Comparison of ENCODE assay signal across 11 cellular contexts in the genomic region with DNA sequence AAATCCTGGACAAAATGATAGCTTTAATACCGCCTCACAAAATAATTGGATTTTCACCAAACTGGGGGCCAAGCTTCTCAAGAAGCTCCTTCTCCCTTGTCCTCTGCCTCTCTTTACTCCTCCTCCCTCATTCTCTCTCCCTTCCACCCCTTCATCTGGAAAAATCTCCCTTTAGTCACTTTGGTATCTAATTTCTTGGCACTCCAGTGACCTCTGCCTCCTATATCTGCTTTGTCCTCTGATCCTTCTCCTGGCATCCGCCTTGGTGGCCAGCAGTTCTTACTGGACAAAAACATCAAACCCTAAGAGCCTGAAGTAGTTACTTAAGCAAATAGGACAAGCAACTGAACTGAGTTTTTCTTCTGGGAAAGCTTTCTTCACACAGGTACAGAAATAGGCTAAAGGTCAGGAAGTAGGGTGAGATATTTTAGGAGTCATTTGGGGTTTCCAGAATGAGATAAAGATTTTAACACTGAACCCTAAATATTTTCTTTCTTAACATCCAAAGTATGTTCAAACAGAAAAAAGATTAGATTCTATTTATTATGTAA.
DNase-seq lines count a peak whose midpoint lies in the region; ATAC-seq and TF ChIP-seq lines count a peak whose summit lies in the region.
"Had no signal": no experiment of that assay in that cellular context is flagged by ENCODE, and none has a peak within 500 bp of the region (broad histone marks: within the 10 kb centered on the region; RNA-seq: fewer than 3 reads in every experiment).

No MANE protein-coding gene starts in this region.

- H3K9me3 ChIP-seq in BLaER1 treated with 17β-estradiol and CSF1 and Interleukin-3, amounts not matched to agents 10 nM and 100 nM (replicated peaks in 1 of 11) = no peaks in the 10 kb centered on the region

- peak overlapping the region in 1 of 11 experiments; percentile 16; a peak in 2 of 22 replicates for H3K9ac ChIP-seq in BLaER1 treated with 17β-estradiol and CSF1 and Interleukin-3, amounts not matched to agents 10 nM and 100 nM

- DNase-seq in HT-29 (ENCODE audit: low spot score) = peak; percentile 20
- DNase-seq in natural killer cell = no peak
- no peak for DNase-seq in NCI-H226
- DNase-seq in endothelial cell (ENCODE audit: low spot score) = no peak
- DNase-seq: activated naive CD4-positive, alpha-beta T cell treated with anti-CD3 and anti-CD28 coated beads, Interleukin-2, amount 50 U/mL, for 16 hours; DMS 273 treated with DMSO at 0.1 percent for 48 hours; stimulated activated CD4-positive, alpha-beta T cell treated with anti-CD3 and anti-CD28 coated beads, Interleukin-1b, Interleukin-23, amount 100 ng/mL, for 48 hours had no signal

- H3K27me3 ChIP-seq in BLaER1 treated with 17β-estradiol and CSF1 and Interleukin-3, amounts not matched to agents 10 nM and 100 nM = no peaks in the 10 kb centered on the region

- ATAC-seq in natural killer cell (no peak), HG03159 (IDR thresholded peaks at IDR 0.05; ENCODE audit: unreplicated experiment) (no peak), HG02610 (IDR thresholded peaks at IDR 0.05; ENCODE audit: unreplicated experiment) (no peak)

- peak overlapping the region in 3 of 5 experiments; percentile 20 to 93 (median 67) for H3K27ac Mint-ChIP-seq in brain
- H3K27ac Mint-ChIP-seq in natural killer cell = peak overlapping the region; percentile 99
- H3K27ac Mint-ChIP-seq in endothelial cell (ENCODE audit: unreplicated experiment) = no peak overlapping the region

- H3K36me3 Mint-ChIP-seq in brain (no peaks in the 10 kb centered on the region), natural killer cell (no peaks in the 10 kb centered on the region), endothelial cell (ENCODE audit: low read depth, unreplicated experiment) (no peaks in the 10 kb centered on the region)

- TF ChIP-seq CTCF in brain (conservative IDR thresholded peaks at IDR 0.05) (no peak), natural killer cell (IDR thresholded peaks at IDR 0.05) (no peak), endothelial cell (IDR thresholded peaks at IDR 0.05; ENCODE audit: unreplicated experiment) (no peak)

- peak overlapping the region; percentile 71 to 92 (median 88) for H3K4me2 ChIP-seq in BLaER1 treated with 17β-estradiol and CSF1 and Interleukin-3, amounts not matched to agents 10 nM and 100 nM

- H3K9me3 Mint-ChIP-seq in brain (no peaks in the 10 kb centered on the region), natural killer cell (no peaks in the 10 kb centered on the region), endothelial cell (ENCODE audit: unreplicated experiment) (no peaks in the 10 kb centered on the region)

- H3K27me3 Mint-ChIP-seq in brain = no peaks in the 10 kb centered on the region
- H3K27me3 Mint-ChIP-seq in natural killer cell (ENCODE audit: low read depth in 2 of 2) = no peaks in the 10 kb centered on the region
- H3K27me3 Mint-ChIP-seq in endothelial cell (ENCODE audit: unreplicated experiment) = peaks cover 2% of the 10 kb centered on the region

- peaks cover 0 to 10% (median 0%) of the 10 kb centered on the region in 11 experiments; a peak in 2 of 22 replicates for H3K36me3 ChIP-seq in BLaER1 treated with 17β-estradiol and CSF1 and Interleukin-3, amounts not matched to agents 10 nM and 100 nM

- H3K4me1 Mint-ChIP-seq in brain (peaks cover 46% of the 10 kb centered on the region), natural killer cell (peaks cover 27% of the 10 kb centered on the region in 2 donors), endothelial cell (ENCODE audit: unreplicated experiment) (peaks cover 20% of the 10 kb centered on the region)

- no peaks in the 10 kb centered on the region for H4K20me1 ChIP-seq in BLaER1 treated with 17β-estradiol and CSF1 and Interleukin-3, amounts not matched to agents 10 nM and 100 nM

- H3K4me3 Mint-ChIP-seq in brain = no peak overlapping the region
- H3K4me3 Mint-ChIP-seq in natural killer cell = no peak overlapping the region
- no peak overlapping the region for H3K4me3 Mint-ChIP-seq in endothelial cell (ENCODE audit: unreplicated experiment)

- H3K4me3 ChIP-seq in BLaER1 treated with 17β-estradiol and CSF1 and Interleukin-3, amounts not matched to agents 10 nM and 100 nM = 0 out of 20 replicates have a peak overlapping the region, but pooled peaks of 1 of the 10 experiments have one; percentile 7

- intact Hi-C loops in natural killer cell (cut with micrococcal nuclease) = no loop called here

- peaks cover 32 to 47% (median 42%) of the 10 kb centered on the region in 10 experiments for H3K4me1 ChIP-seq in BLaER1 treated with 17β-estradiol and CSF1 and Interleukin-3, amounts not matched to agents 10 nM and 100 nM

- H3K27ac ChIP-seq in BLaER1 treated with 17β-estradiol and CSF1 and Interleukin-3, amounts not matched to agents 10 nM and 100 nM = peak overlapping the region in 9 of 11 experiments; percentile 8 to 98 (median 35); a peak in 11 of 22 replicates
